In genomic region chr1:59011663-59012062, GRCh38 we compare ENCODE assay signal across 20 cellular contexts.
DNase-seq lines count a peak whose midpoint lies in the region; ATAC-seq and TF ChIP-seq lines count a peak whose summit lies in the region.
"Had no signal": no experiment of that assay in that cellular context is flagged by ENCODE, and none has a peak within 500 bp of the region (broad histone marks: within the 10 kb centered on the region; RNA-seq: fewer than 3 reads in every experiment).

No MANE protein-coding gene starts in this region.

- H3K36me3 Mint-ChIP-seq in activated naive CD8-positive, alpha-beta T cell treated with anti-CD3 and anti-CD28 coated beads, Interleukin-2, amount 50 U/mL, for 24 hours (ENCODE audit: low read depth): no peaks in the 10 kb centered on the region
- no peaks in the 10 kb centered on the region for H3K36me3 Mint-ChIP-seq in activated naive CD8-positive, alpha-beta T cell treated with anti-CD3 and anti-CD28 coated beads for 36 hours
- H3K36me3 Mint-ChIP-seq in memory B cell: no peaks in the 10 kb centered on the region

- H3K4me1 ChIP-seq in psoas muscle (peaks cover 33% of the 10 kb centered on the region), vagina (peaks cover 50% of the 10 kb centered on the region)

- H3K27ac Mint-ChIP-seq in activated naive CD8-positive, alpha-beta T cell treated with anti-CD3 and anti-CD28 coated beads, Interleukin-2, amount 50 U/mL, for 24 hours: peak overlapping the region; percentile 4
- H3K27ac Mint-ChIP-seq in activated naive CD8-positive, alpha-beta T cell treated with anti-CD3 and anti-CD28 coated beads for 36 hours: no peak overlapping the region
- peak overlapping the region; percentile 14 for H3K27ac Mint-ChIP-seq in memory B cell
- H3K27ac Mint-ChIP-seq: CD4-positive, alpha-beta T cell had no signal

- no peak for TF ChIP-seq POLR2A in vagina (IDR thresholded peaks at IDR 0.05)

- no peaks in the 10 kb centered on the region for H3K27me3 Mint-ChIP-seq in activated naive CD8-positive, alpha-beta T cell treated with anti-CD3 and anti-CD28 coated beads, Interleukin-2, amount 50 U/mL, for 24 hours
- peaks cover 6% of the 10 kb centered on the region for H3K27me3 Mint-ChIP-seq in activated naive CD8-positive, alpha-beta T cell treated with anti-CD3 and anti-CD28 coated beads for 36 hours
- no peaks in the 10 kb centered on the region for H3K27me3 Mint-ChIP-seq in memory B cell
- H3K27me3 Mint-ChIP-seq: CD4-positive, alpha-beta T cell had no signal

- H3K4me3 Mint-ChIP-seq in activated naive CD8-positive, alpha-beta T cell treated with anti-CD3 and anti-CD28 coated beads, Interleukin-2, amount 50 U/mL, for 24 hours: no peak overlapping the region
- no peak overlapping the region for H3K4me3 Mint-ChIP-seq in activated naive CD8-positive, alpha-beta T cell treated with anti-CD3 and anti-CD28 coated beads for 36 hours
- no peak overlapping the region for H3K4me3 Mint-ChIP-seq in memory B cell
- H3K4me3 Mint-ChIP-seq: CD4-positive, alpha-beta T cell had no signal

- H3K27ac ChIP-seq in psoas muscle (peak overlapping the region; percentile 83), vagina (peak overlapping the region; percentile 93)

- H3K27me3 ChIP-seq in psoas muscle (ENCODE audit: insufficient read depth in 3 of 3, low read length in 2 of 3) (no peaks in the 10 kb centered on the region), vagina (no peaks in the 10 kb centered on the region), MG63 (no peaks in the 10 kb centered on the region)

- H3K9me3 ChIP-seq in psoas muscle (no peaks in the 10 kb centered on the region), vagina (no peaks in the 10 kb centered on the region), MG63 (no peaks in the 10 kb centered on the region)

- no peak for DNase-seq in activated naive CD8-positive, alpha-beta T cell treated with anti-CD3 and anti-CD28 coated beads, Interleukin-2, amount 50 U/mL, for 24 hours
- DNase-seq in activated naive CD8-positive, alpha-beta T cell treated with anti-CD3 and anti-CD28 coated beads for 36 hours: no peak
- DNase-seq in memory B cell (ENCODE audit: low spot score in 2 of 2) (no peak), psoas muscle (no peak), vagina (ENCODE audit: extremely low spot score in 2 of 2) (peak; percentile 1 to 16), MG63 (no peak), SW480 (ENCODE audit: low spot score) (no peak), midbrain (lab: John Stamatoyannopoulos, UW) (no peak)
- DNase-seq: 8988T; CD4-positive, alpha-beta T cell; H7; KBM-7; NCI-H1105 treated with DMSO at 0.1 percent for 48 hours; NCI-H1694 treated with DMSO at 0.1 percent for 48 hours; NCI-H2107; NCI-H510A; NCI-H748 treated with DMSO at 0.1 percent for 48 hours; NK-92 treated with Interleukin-12 subunit alpha and Interleukin-12 subunit beta, amount 100 ng/mL, for 24 hours; Right ventricle myocardium superior had no signal

- intact Hi-C loops in psoas muscle (cut with DNase I): no loop called here
- intact Hi-C loops in vagina (cut with DNase I): no loop called here

- ATAC-seq in activated naive CD8-positive, alpha-beta T cell treated with anti-CD3 and anti-CD28 coated beads, Interleukin-2, amount 50 U/mL, for 24 hours: no peak
- ATAC-seq in memory B cell (ENCODE audit: low read depth): no peak
- ATAC-seq in psoas muscle: no peak
- ATAC-seq: HepG2 had no signal

- H3K4me1 Mint-ChIP-seq in activated naive CD8-positive, alpha-beta T cell treated with anti-CD3 and anti-CD28 coated beads, Interleukin-2, amount 50 U/mL, for 24 hours: peaks cover 56% of the 10 kb centered on the region
- peaks cover 34% of the 10 kb centered on the region for H3K4me1 Mint-ChIP-seq in activated naive CD8-positive, alpha-beta T cell treated with anti-CD3 and anti-CD28 coated beads for 36 hours
- H3K4me1 Mint-ChIP-seq in memory B cell: peaks cover 41% of the 10 kb centered on the region

- H3K9me3 Mint-ChIP-seq in activated naive CD8-positive, alpha-beta T cell treated with anti-CD3 and anti-CD28 coated beads, Interleukin-2, amount 50 U/mL, for 24 hours: no peaks in the 10 kb centered on the region
- H3K9me3 Mint-ChIP-seq in activated naive CD8-positive, alpha-beta T cell treated with anti-CD3 and anti-CD28 coated beads for 36 hours: no peaks in the 10 kb centered on the region
- H3K9me3 Mint-ChIP-seq in memory B cell: no peaks in the 10 kb centered on the region
- H3K9me3 Mint-ChIP-seq: CD4-positive, alpha-beta T cell had no signal

- no peak overlapping the region for H3K4me3 ChIP-seq in psoas muscle
- no peak overlapping the region for H3K4me3 ChIP-seq in vagina
- no peak overlapping the region for H3K4me3 ChIP-seq in MG63

- TF ChIP-seq CTCF in psoas muscle (IDR thresholded peaks at IDR 0.05) (no peak), vagina (IDR thresholded peaks at IDR 0.05) (no peak)

- H3K36me3 ChIP-seq in psoas muscle (ENCODE audit: insufficient read depth in 1 of 2, low read depth in 1 of 2): no peaks in the 10 kb centered on the region
- no peaks in the 10 kb centered on the region for H3K36me3 ChIP-seq in vagina
- H3K36me3 ChIP-seq in MG63: no peaks in the 10 kb centered on the region

- 63 to 90% (median 72%) methylated on average over 3 of the region's 3 CpGs for whole genome bisulfite sequencing in psoas muscle, 3 donors

Comparison
In these comparisons a context has a peak if more than half of its experiments do, and no peak if none do; other contexts are left out.
1. DNase-seq: peak in vagina (2 of 2); none in activated naive CD8-positive, alpha-beta T cell treated with anti-CD3 and anti-CD28 coated beads, Interleukin-2, amount 50 U/mL, for 24 hours (single experiment), activated naive CD8-positive, alpha-beta T cell treated with anti-CD3 and anti-CD28 coated beads for 36 hours (single experiment), memory B cell (0 of 2), psoas muscle (0 of 2), MG63 (single experiment), SW480 (single experiment) and midbrain (single experiment).